33 cellular contexts compared by ENCODE assay signal in the genomic region with DNA sequence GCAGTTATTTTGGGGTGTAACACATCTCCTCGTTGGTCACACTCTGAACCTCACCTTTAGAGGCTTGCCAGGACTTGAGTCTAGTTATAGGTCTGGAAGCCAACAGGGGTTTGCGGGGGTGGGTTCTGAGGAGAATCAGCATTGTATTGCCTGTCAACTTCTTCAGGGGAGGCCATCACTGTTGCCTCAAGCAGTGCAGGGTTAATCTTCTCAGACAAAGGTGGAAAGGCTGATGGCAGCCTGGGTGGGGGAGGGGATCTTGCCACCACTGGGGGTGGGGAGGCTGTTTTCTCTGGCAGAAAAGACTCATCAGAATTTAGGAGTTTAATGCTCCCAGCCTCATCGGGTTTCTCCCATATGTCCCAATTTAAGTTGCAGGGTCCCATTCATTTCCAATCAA.
"Had no signal": no experiment of that assay in that cellular context is flagged by ENCODE, and none has a peak within 500 bp of the region (broad histone marks: within the 10 kb centered on the region; RNA-seq: fewer than 3 reads in every experiment).

No MANE protein-coding gene starts in this region.

- DNase-seq: activated B cell treated with CpG ODN at 0.5 μM for 24 hours; activated CD4-positive, alpha-beta T cell treated with anti-CD3 and anti-CD28 coated beads for 48 hours; activated CD4-positive, alpha-beta T cell treated with anti-CD3 and anti-CD28 coated beads, Interleukin-2, amount 50 U/mL, for 4 hours; activated CD4-positive, CD25-positive, alpha-beta regulatory T cell treated with anti-CD3 and anti-CD28 coated beads, Interleukin-2, amount 50 U/mL, for 72 hours; activated CD8-positive, alpha-beta T cell treated with anti-CD3 and anti-CD28 coated beads for 36 hours; activated effector memory CD4-positive, alpha-beta T cell treated with anti-CD3 and anti-CD28 coated beads, Interleukin-2, amount 50 U/mL, for 16 hours; activated naive CD4-positive, alpha-beta T cell; activated naive CD8-positive, alpha-beta T cell treated with anti-CD3 and anti-CD28 coated beads, Interleukin-2, amount 10 ng/mL, durations not matched to agents 7 days and 5 days; activated T-cell treated with anti-CD3 and anti-CD28 coated beads, Interleukin-2, amount 50 U/mL, for 1 hour; activated T-cell treated with anti-CD3 and anti-CD28 coated beads, Interleukin-2, amount 50 U/mL, for 72 hours; amygdala; MM.1S; MV-4-11; NCI-H1092 treated with DMSO at 0.1 percent for 48 hours; NCI-H1417; NCI-H146; NCI-H187; NCI-H2029 treated with DMSO at 0.1 percent for 48 hours; NCI-H2107; NCI-H2171; NCI-H510A; NCI-H526; NCI-H748 treated with DMSO at 0.1 percent for 48 hours; PC-3; Peyer's patch; RPMI8226; SHP77 treated with DMSO at 0.1 percent for 48 hours; SK-N-SH had no signal

- H3K27me3 ChIP-seq: ascending aorta, cardiac muscle cell, Peyer's patch, SJSA1 had no signal

- H3K27ac ChIP-seq: ascending aorta, cardiac muscle cell, KMS-11, Peyer's patch, SJSA1 had no signal

- H3K9ac ChIP-seq: KMS-11, SK-N-SH had no signal

- H3K4me2 ChIP-seq: KMS-11, SK-N-SH had no signal

- H3K36me3 ChIP-seq: ascending aorta, cardiac muscle cell, Peyer's patch, SJSA1 had no signal

- H3K9me3 ChIP-seq: ascending aorta, Peyer's patch, SJSA1, SK-N-SH had no signal

- ATAC-seq: activated CD8-positive, alpha-beta T cell treated with anti-CD3 and anti-CD28 coated beads for 36 hours; activated T-cell treated with anti-CD3 and anti-CD28 coated beads, Interleukin-2, amount 50 U/mL, for 72 hours; activated T-helper 17 cell treated with anti-CD3 and anti-CD28 coated beads, Interleukin-2, amount 50 U/mL, for 72 hours; PC-3 had no signal

- H3K4me1 ChIP-seq: ascending aorta, Peyer's patch, SJSA1 had no signal

- H3K4me3 ChIP-seq: ascending aorta, cardiac muscle cell, Peyer's patch, SJSA1 had no signal
